1 cellular context compared by ENCODE assay signal in genomic region chr6:150418825-150419594, GRCh38.
TF ChIP-seq lines count a peak whose summit lies in the region.

No MANE protein-coding gene starts in this region.

TF ChIP-seq in HepG2, 621 proteins besides CTCF, POLR2A, EP300 and RAD21 (continued from another document and continues in another):
- TF ChIP-seq, protein P1, sequence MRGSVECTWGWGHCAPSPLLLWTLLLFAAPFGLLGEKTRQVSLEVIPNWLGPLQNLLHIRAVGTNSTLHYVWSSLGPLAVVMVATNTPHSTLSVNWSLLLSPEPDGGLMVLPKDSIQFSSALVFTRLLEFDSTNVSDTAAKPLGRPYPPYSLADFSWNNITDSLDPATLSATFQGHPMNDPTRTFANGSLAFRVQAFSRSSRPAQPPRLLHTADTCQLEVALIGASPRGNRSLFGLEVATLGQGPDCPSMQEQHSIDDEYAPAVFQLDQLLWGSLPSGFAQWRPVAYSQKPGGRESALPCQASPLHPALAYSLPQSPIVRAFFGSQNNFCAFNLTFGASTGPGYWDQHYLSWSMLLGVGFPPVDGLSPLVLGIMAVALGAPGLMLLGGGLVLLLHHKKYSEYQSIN (CRISPR knock-in tag; IDR thresholded peaks at IDR 0.05; ENCODE audit: borderline replicate concordance), result no peak
- TF ChIP-seq MXD3 (CRISPR knock-in tag; IDR thresholded peaks at IDR 0.05) (0 out of 2 replicates have a peak, but pooled peaks have one; percentile 24), ZSCAN5A (CRISPR knock-in tag; IDR thresholded peaks at IDR 0.05; ENCODE audit: borderline replicate concordance) (no peak), ZNF24 (IDR thresholded peaks at IDR 0.05) (no peak), ZNF75D (CRISPR knock-in tag; IDR thresholded peaks at IDR 0.05; ENCODE audit: borderline replicate concordance) (no peak), CENPT (CRISPR knock-in tag; IDR thresholded peaks at IDR 0.05; ENCODE audit: low read depth) (no peak), ZNF317 (CRISPR knock-in tag; IDR thresholded peaks at IDR 0.05) (no peak), MZF1 (CRISPR knock-in tag; IDR thresholded peaks at IDR 0.05; ENCODE audit: borderline replicate concordance) (no peak), AGO2 (optimal IDR thresholded peaks at IDR 0.05; ENCODE audit: low read depth, low read length) (no peak), THAP11 (CRISPR knock-in tag; IDR thresholded peaks at IDR 0.05) (0 out of 2 replicates have a peak, but pooled peaks have one; percentile 35), GFI1 (CRISPR knock-in tag; IDR thresholded peaks at IDR 0.05; ENCODE audit: borderline replicate concordance) (no peak), ZNF724P (CRISPR knock-in tag; IDR thresholded peaks at IDR 0.05; ENCODE audit: borderline replicate concordance) (no peak), EED (CRISPR knock-in tag; IDR thresholded peaks at IDR 0.05) (no peak), ZNF251 (CRISPR knock-in tag; IDR thresholded peaks at IDR 0.05) (no peak), MLX (CRISPR knock-in tag; IDR thresholded peaks at IDR 0.05) (no peak), ZBTB38 (CRISPR knock-in tag; IDR thresholded peaks at IDR 0.05) (no peak), SOX13 (IDR thresholded peaks at IDR 0.05) (no peak), SOX13 (CRISPR knock-in tag; conservative IDR thresholded peaks at IDR 0.05 in 1 of 2, IDR thresholded peaks at IDR 0.05 in 1 of 2) (no peak), CSRNP2 (CRISPR knock-in tag; conservative IDR thresholded peaks at IDR 0.05; ENCODE audit: low read depth) (no peak), RFX3 (CRISPR knock-in tag; IDR thresholded peaks at IDR 0.05) (no peak), ZBTB21 (CRISPR knock-in tag; IDR thresholded peaks at IDR 0.05) (no peak), CBX5 (CRISPR knock-in tag; IDR thresholded peaks at IDR 0.05; ENCODE audit: borderline replicate concordance) (peak; percentile 48; the same call in 1 of the 2 replicates), ZC3H13 (CRISPR knock-in tag; IDR thresholded peaks at IDR 0.05) (no peak), ARID5B (CRISPR knock-in tag; IDR thresholded peaks at IDR 0.05) (0 out of 2 replicates have a peak, but pooled peaks have one; percentile 19), TAF1 (CRISPR knock-in tag; IDR thresholded peaks at IDR 0.05) (no peak), ZBTB39 (CRISPR knock-in tag; IDR thresholded peaks at IDR 0.05) (no peak), ZNF768 (CRISPR knock-in tag; IDR thresholded peaks at IDR 0.05) (peak; percentile 58; the same call in 1 of the 2 replicates), RXRA (CRISPR knock-in tag; IDR thresholded peaks at IDR 0.05) (peak; percentile 31; the same call in 1 of the 2 replicates)
- TF ChIP-seq, protein P2, sequence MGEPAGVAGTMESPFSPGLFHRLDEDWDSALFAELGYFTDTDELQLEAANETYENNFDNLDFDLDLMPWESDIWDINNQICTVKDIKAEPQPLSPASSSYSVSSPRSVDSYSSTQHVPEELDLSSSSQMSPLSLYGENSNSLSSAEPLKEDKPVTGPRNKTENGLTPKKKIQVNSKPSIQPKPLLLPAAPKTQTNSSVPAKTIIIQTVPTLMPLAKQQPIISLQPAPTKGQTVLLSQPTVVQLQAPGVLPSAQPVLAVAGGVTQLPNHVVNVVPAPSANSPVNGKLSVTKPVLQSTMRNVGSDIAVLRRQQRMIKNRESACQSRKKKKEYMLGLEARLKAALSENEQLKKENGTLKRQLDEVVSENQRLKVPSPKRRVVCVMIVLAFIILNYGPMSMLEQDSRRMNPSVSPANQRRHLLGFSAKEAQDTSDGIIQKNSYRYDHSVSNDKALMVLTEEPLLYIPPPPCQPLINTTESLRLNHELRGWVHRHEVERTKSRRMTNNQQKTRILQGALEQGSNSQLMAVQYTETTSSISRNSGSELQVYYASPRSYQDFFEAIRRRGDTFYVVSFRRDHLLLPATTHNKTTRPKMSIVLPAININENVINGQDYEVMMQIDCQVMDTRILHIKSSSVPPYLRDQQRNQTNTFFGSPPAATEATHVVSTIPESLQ (CRISPR knock-in tag; conservative IDR thresholded peaks at IDR 0.05), result no peak
- TF ChIP-seq, protein P3, sequence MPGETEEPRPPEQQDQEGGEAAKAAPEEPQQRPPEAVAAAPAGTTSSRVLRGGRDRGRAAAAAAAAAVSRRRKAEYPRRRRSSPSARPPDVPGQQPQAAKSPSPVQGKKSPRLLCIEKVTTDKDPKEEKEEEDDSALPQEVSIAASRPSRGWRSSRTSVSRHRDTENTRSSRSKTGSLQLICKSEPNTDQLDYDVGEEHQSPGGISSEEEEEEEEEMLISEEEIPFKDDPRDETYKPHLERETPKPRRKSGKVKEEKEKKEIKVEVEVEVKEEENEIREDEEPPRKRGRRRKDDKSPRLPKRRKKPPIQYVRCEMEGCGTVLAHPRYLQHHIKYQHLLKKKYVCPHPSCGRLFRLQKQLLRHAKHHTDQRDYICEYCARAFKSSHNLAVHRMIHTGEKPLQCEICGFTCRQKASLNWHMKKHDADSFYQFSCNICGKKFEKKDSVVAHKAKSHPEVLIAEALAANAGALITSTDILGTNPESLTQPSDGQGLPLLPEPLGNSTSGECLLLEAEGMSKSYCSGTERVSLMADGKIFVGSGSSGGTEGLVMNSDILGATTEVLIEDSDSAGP (CRISPR knock-in tag; IDR thresholded peaks at IDR 0.05; ENCODE audit: borderline replicate concordance), result no peak
- TF ChIP-seq, protein P4, sequence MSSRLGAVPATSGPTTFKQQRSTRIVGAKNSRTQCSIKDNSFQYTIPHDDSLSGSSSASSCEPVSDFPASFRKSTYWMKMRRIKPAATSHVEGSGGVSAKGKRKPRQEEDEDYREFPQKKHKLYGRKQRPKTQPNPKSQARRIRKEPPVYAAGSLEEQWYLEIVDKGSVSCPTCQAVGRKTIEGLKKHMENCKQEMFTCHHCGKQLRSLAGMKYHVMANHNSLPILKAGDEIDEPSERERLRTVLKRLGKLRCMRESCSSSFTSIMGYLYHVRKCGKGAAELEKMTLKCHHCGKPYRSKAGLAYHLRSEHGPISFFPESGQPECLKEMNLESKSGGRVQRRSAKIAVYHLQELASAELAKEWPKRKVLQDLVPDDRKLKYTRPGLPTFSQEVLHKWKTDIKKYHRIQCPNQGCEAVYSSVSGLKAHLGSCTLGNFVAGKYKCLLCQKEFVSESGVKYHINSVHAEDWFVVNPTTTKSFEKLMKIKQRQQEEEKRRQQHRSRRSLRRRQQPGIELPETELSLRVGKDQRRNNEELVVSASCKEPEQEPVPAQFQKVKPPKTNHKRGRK (CRISPR knock-in tag; IDR thresholded peaks at IDR 0.05), result no peak
- TF ChIP-seq, protein P5, sequence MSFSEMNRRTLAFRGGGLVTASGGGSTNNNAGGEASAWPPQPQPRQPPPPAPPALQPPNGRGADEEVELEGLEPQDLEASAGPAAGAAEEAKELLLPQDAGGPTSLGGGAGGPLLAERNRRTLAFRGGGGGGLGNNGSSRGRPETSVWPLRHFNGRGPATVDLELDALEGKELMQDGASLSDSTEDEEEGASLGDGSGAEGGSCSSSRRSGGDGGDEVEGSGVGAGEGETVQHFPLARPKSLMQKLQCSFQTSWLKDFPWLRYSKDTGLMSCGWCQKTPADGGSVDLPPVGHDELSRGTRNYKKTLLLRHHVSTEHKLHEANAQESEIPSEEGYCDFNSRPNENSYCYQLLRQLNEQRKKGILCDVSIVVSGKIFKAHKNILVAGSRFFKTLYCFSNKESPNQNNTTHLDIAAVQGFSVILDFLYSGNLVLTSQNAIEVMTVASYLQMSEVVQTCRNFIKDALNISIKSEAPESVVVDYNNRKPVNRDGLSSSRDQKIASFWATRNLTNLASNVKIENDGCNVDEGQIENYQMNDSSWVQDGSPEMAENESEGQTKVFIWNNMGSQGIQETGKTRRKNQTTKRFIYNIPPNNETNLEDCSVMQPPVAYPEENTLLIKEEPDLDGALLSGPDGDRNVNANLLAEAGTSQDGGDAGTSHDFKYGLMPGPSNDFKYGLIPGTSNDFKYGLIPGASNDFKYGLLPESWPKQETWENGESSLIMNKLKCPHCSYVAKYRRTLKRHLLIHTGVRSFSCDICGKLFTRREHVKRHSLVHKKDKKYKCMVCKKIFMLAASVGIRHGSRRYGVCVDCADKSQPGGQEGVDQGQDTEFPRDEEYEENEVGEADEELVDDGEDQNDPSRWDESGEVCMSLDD (CRISPR knock-in tag; IDR thresholded peaks at IDR 0.05; ENCODE audit: borderline replicate concordance), result no peak
- TF ChIP-seq, protein P6, sequence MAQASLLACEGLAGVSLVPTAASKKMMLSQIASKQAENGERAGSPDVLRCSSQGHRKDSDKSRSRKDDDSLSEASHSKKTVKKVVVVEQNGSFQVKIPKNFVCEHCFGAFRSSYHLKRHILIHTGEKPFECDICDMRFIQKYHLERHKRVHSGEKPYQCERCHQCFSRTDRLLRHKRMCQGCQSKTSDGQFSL (CRISPR knock-in tag; IDR thresholded peaks at IDR 0.05), result no peak
- TF ChIP-seq, protein P7, sequence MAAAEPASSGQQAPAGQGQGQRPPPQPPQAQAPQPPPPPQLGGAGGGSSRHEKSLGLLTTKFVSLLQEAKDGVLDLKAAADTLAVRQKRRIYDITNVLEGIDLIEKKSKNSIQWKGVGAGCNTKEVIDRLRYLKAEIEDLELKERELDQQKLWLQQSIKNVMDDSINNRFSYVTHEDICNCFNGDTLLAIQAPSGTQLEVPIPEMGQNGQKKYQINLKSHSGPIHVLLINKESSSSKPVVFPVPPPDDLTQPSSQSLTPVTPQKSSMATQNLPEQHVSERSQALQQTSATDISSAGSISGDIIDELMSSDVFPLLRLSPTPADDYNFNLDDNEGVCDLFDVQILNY (CRISPR knock-in tag; conservative IDR thresholded peaks at IDR 0.05), result no peak
